ENCODE assay signal across 26 cellular contexts in genomic region chr2:120300385-120300784, GRCh38. TPM values are rescaled to one million over a fixed set of nuclear protein-coding genes. Genes with fewer than 3 reads are reported as not detected.
DNase-seq lines count a peak whose midpoint lies in the region; ATAC-seq and TF ChIP-seq lines count a peak whose summit lies in the region.
"Had no signal": no experiment of that assay in that cellular context is flagged by ENCODE, and none has a peak within 500 bp of the region (broad histone marks: within the 10 kb centered on the region; RNA-seq: fewer than 3 reads in every experiment).

No MANE protein-coding gene starts in this region.

- H3K27ac ChIP-seq in trophoblast cell (ENCODE audit: low read depth, low read length) = no peak overlapping the region
- H3K27ac ChIP-seq: GM23248 had no signal

- no peak overlapping the region for H3K4me2 ChIP-seq in trophoblast cell (ENCODE audit: low read length)

- peak overlapping the region; percentile 52 for H2BK12ac ChIP-seq in trophoblast cell (ENCODE audit: low read length)

- peak overlapping the region; percentile 32 to 37 for H3K27ac Mint-ChIP-seq in activated naive CD4-positive, alpha-beta T cell treated with anti-CD3 and anti-CD28 coated beads, Interleukin-2, amount 50 U/mL, for 72 hours
- H3K27ac Mint-ChIP-seq in natural killer cell = no peak overlapping the region
- H3K27ac Mint-ChIP-seq: CD14-positive monocyte had no signal

- WGBS in trophoblast cell (ENCODE audit: extremely low coverage, insufficient coverage, insufficient read length) = no CpG with 5 or more reads among the region's 10 CpGs

- no peak overlapping the region for H3K23ac ChIP-seq in trophoblast cell (ENCODE audit: low read length)

- no peak overlapping the region for H2AK5ac ChIP-seq in trophoblast cell (ENCODE audit: low read length)

- no peaks in the 10 kb centered on the region for H3K9me3 Mint-ChIP-seq in activated naive CD4-positive, alpha-beta T cell treated with anti-CD3 and anti-CD28 coated beads, Interleukin-2, amount 50 U/mL, for 72 hours
- no peaks in the 10 kb centered on the region for H3K9me3 Mint-ChIP-seq in natural killer cell
- H3K9me3 Mint-ChIP-seq: CD14-positive monocyte had no signal

- intact Hi-C loops in natural killer cell (cut with micrococcal nuclease) = no loop called here

- H4K12ac ChIP-seq in trophoblast cell (ENCODE audit: low read depth, low read length) = no peak overlapping the region

- no peaks in the 10 kb centered on the region for H3K27me3 ChIP-seq in trophoblast cell (ENCODE audit: insufficient read depth, low read length)
- H3K27me3 ChIP-seq: BE2C had no signal

- H3K9ac ChIP-seq in trophoblast cell (ENCODE audit: low read length) = no peak overlapping the region
- H3K9ac ChIP-seq: GM23248 had no signal

- no peak overlapping the region for H3K14ac ChIP-seq in trophoblast cell (ENCODE audit: low read length)

- DNase-seq in activated naive CD4-positive, alpha-beta T cell treated with anti-CD3 and anti-CD28 coated beads, Interleukin-2, amount 50 U/mL, for 72 hours (ENCODE audit: low spot score in 2 of 2) = no peak
- DNase-seq in activated naive CD4-positive, alpha-beta T cell treated with anti-CD3 and anti-CD28 coated beads, Interleukin-2, amount 50 U/mL, for 16 hours = no peak
- DNase-seq in trophoblast cell = peak in 1 of 2 donors; percentile 27
- DNase-seq in natural killer cell = no peak
- DNase-seq in NCI-H187 treated with DMSO at 0.1 percent for 48 hours (lab: John Stamatoyannopoulos, UW) = no peak
- no peak for DNase-seq in NCI-H526 treated with DMSO at 0.1 percent for 48 hours (lab: John Stamatoyannopoulos, UW)
- DNase-seq in stimulated activated naive CD8-positive, alpha-beta T cell treated with anti-CD3 and anti-CD28 coated beads, Interleukin-15, Interleukin-2, amounts not matched to agents 100 U/mL and 50 U/mL, for 24 hours = no peak
- DNase-seq: 8988T, ACHN, BE2C, DMS153, DND-41, GM23248, H7, KBM-7, MV-4-11, NCI-H1105 treated with DMSO at 0.1 percent for 48 hours, NCI-H146, NCI-H2029 treated with DMSO at 0.1 percent for 48 hours, NCI-H2227 treated with DMSO at 0.1 percent for 48 hours, NCI-H69, Right ventricle myocardium superior, RPMI8226 had no signal

- H3K18ac ChIP-seq in trophoblast cell (ENCODE audit: low read length) = peak overlapping the region; percentile 16

- peaks cover 2% of the 10 kb centered on the region for H3K9me3 ChIP-seq in trophoblast cell (ENCODE audit: insufficient read depth, low read depth, low read length)
- H3K9me3 ChIP-seq: BE2C had no signal

- no peak overlapping the region for H2BK5ac ChIP-seq in trophoblast cell (ENCODE audit: low read depth, low read length, poor library complexity)

- no peak overlapping the region for H3K4me3 ChIP-seq in trophoblast cell (ENCODE audit: low read depth, low read length)
- H3K4me3 ChIP-seq: GM23248 had no signal

- H3K79me2 ChIP-seq in trophoblast cell (ENCODE audit: control insufficient read depth, insufficient read depth, low read length, poor library complexity) = no peaks in the 10 kb centered on the region

- H2AFZ ChIP-seq in trophoblast cell (ENCODE audit: insufficient read depth, low read length, poor library complexity) = no peak overlapping the region
- H2AFZ ChIP-seq: GM23248 had no signal

- ATAC-seq in activated naive CD4-positive, alpha-beta T cell treated with anti-CD3 and anti-CD28 coated beads, Interleukin-2, amount 50 U/mL, for 72 hours = no peak
- ATAC-seq in esophagus mucosa (peak; percentile 96), natural killer cell (no peak)
- no peak for ATAC-seq in stimulated activated naive CD8-positive, alpha-beta T cell treated with anti-CD3 and anti-CD28 coated beads, Interleukin-15, Interleukin-2, amounts not matched to agents 100 U/mL and 50 U/mL, for 24 hours

- no peak for TF ChIP-seq CTCF in natural killer cell (IDR thresholded peaks at IDR 0.05)

- H3K4me1 Mint-ChIP-seq in natural killer cell = peaks cover 11 to 18% of the 10 kb centered on the region in 2 donors

- H3K36me3 Mint-ChIP-seq in activated naive CD4-positive, alpha-beta T cell treated with anti-CD3 and anti-CD28 coated beads, Interleukin-2, amount 50 U/mL, for 72 hours = peaks cover 0 to 13% of the 10 kb centered on the region in 2 donors
- peaks cover 19% of the 10 kb centered on the region for H3K36me3 Mint-ChIP-seq in natural killer cell

- no peak overlapping the region for H3K4ac ChIP-seq in trophoblast cell (ENCODE audit: low read depth, low read length)

- H3K79me1 ChIP-seq in trophoblast cell (ENCODE audit: low read length) = peaks cover 5% of the 10 kb centered on the region

- H2BK120ac ChIP-seq in trophoblast cell (ENCODE audit: insufficient read depth, low read length, poor library complexity) = no peak overlapping the region

- no peak overlapping the region for H3K4me3 Mint-ChIP-seq in natural killer cell
- H3K4me3 Mint-ChIP-seq: CD14-positive monocyte had no signal

- no peak overlapping the region for H4K8ac ChIP-seq in trophoblast cell (ENCODE audit: low read depth, low read length)

- H4K91ac ChIP-seq in trophoblast cell (ENCODE audit: low read depth, low read length) = peak overlapping the region; percentile 61

- peaks cover 12 to 16% of the 10 kb centered on the region in 2 experiments for H3K4me1 ChIP-seq in trophoblast cell (ENCODE audit: control insufficient read depth in 1 of 2, insufficient read depth in 2 of 2, low read length in 2 of 2)
- H3K4me1 ChIP-seq: BE2C had no signal

- no peaks in the 10 kb centered on the region for H3K27me3 Mint-ChIP-seq in natural killer cell (ENCODE audit: low read depth in 2 of 2)

- peaks cover 4 to 8% of the 10 kb centered on the region in 2 experiments for H3K36me3 ChIP-seq in trophoblast cell (ENCODE audit: control insufficient read depth in 1 of 2, insufficient read depth in 2 of 2, low read length in 2 of 2)
- H3K36me3 ChIP-seq: BE2C had no signal

RNA-seq across cellular contexts. Expression of gene INHBB, which starts 45.6 kb away (rescaled TPM):
- not detected for total RNA-seq in activated naive CD4-positive, alpha-beta T cell treated with anti-CD3 and anti-CD28 coated beads, Interleukin-2, amount 50 U/mL, for 72 hours
- 0.72 TPM for total RNA-seq in esophagus mucosa
- polyA plus RNA-seq in trophoblast cell (2013) = 0.10 and 0.15 TPM in 2 replicates
- under 1 TPM in 2 of 3 donors, not detected in 1; 0.07 to 0.10 TPM for total RNA-seq in natural killer cell
- total RNA-seq: SK-MEL-5 had no signal
- polyA plus RNA-seq: CD14-positive monocyte had no signal

RNA-seq across cellular contexts. Expression of gene RALB, which starts 47.7 kb away (rescaled TPM):
- total RNA-seq in activated naive CD4-positive, alpha-beta T cell treated with anti-CD3 and anti-CD28 coated beads, Interleukin-2, amount 50 U/mL, for 72 hours = 10 to 100 TPM; 25.9 to 66.7 TPM
- total RNA-seq in esophagus mucosa = 81.2 TPM
- polyA plus RNA-seq in trophoblast cell (2013) = 61.1 and 61.5 TPM in 2 replicates
- 10 to 100 TPM; 21.0 to 25.9 (median 25.4) TPM for total RNA-seq in natural killer cell

Comparison
In these comparisons a context has a peak if more than half of its experiments do, and no peak if none do; other contexts are left out.
1. H3K27ac Mint-ChIP-seq: peak in activated naive CD4-positive, alpha-beta T cell treated with anti-CD3 and anti-CD28 coated beads, Interleukin-2, amount 50 U/mL, for 72 hours (2 of 2); none in natural killer cell (0 of 2).